Comparison of ENCODE assay signal across 18 cellular contexts in genomic region chr14:32327255-32327961, GRCh38. TPM values are rescaled to one million over a fixed set of nuclear protein-coding genes. Genes with fewer than 3 reads are reported as not detected.
DNase-seq lines count a peak whose midpoint lies in the region; ATAC-seq and TF ChIP-seq lines count a peak whose summit lies in the region.
"Had no signal": no experiment of that assay in that cellular context is flagged by ENCODE, and none has a peak within 500 bp of the region (broad histone marks: within the 10 kb centered on the region; RNA-seq: fewer than 3 reads in every experiment).

No MANE protein-coding gene starts in this region.

- H3K27ac Mint-ChIP-seq in activated naive CD4-positive, alpha-beta T cell treated with anti-CD3 and anti-CD28 coated beads, Interleukin-2, amount 50 U/mL, for 72 hours = no peak overlapping the region
- H3K27ac Mint-ChIP-seq in activated naive CD4-positive, alpha-beta T cell treated with anti-CD3 and anti-CD28 coated beads, Interleukin-2, amount 10 ng/mL, durations not matched to agents 7 days and 5 days = no peak overlapping the region
- no peak overlapping the region for H3K27ac Mint-ChIP-seq in activated CD8-positive, alpha-beta T cell treated with anti-CD3 and anti-CD28 coated beads for 36 hours
- H3K27ac Mint-ChIP-seq in naive thymus-derived CD8-positive, alpha-beta T cell = peak overlapping the region in 4 of 10 donors; percentile 16 to 85 (median 56)
- H3K27ac Mint-ChIP-seq: HFFc6 had no signal

- H3K27ac ChIP-seq in temporal lobe (ENCODE audit: low read depth, low read length) = peak overlapping the region; percentile 59
- H3K27ac ChIP-seq: A549, C4-2B, RWPE1 had no signal

- no peaks in the 10 kb centered on the region for H3K4me1 Mint-ChIP-seq in activated naive CD4-positive, alpha-beta T cell treated with anti-CD3 and anti-CD28 coated beads, Interleukin-2, amount 10 ng/mL, durations not matched to agents 7 days and 5 days
- H3K4me1 Mint-ChIP-seq in activated CD8-positive, alpha-beta T cell treated with anti-CD3 and anti-CD28 coated beads for 36 hours (ENCODE audit: low read depth) = no peaks in the 10 kb centered on the region
- H3K4me1 Mint-ChIP-seq in naive thymus-derived CD8-positive, alpha-beta T cell = peaks cover 2 to 12% (median 7%) of the 10 kb centered on the region in 4 donors

- H3K4me3 Mint-ChIP-seq in activated naive CD4-positive, alpha-beta T cell treated with anti-CD3 and anti-CD28 coated beads, Interleukin-2, amount 10 ng/mL, durations not matched to agents 7 days and 5 days = no peak overlapping the region
- H3K4me3 Mint-ChIP-seq in activated CD8-positive, alpha-beta T cell treated with anti-CD3 and anti-CD28 coated beads for 36 hours = no peak overlapping the region
- no peak overlapping the region for H3K4me3 Mint-ChIP-seq in naive thymus-derived CD8-positive, alpha-beta T cell
- H3K4me3 Mint-ChIP-seq: HFFc6 had no signal

- no peaks in the 10 kb centered on the region for H3K27me3 Mint-ChIP-seq in activated naive CD4-positive, alpha-beta T cell treated with anti-CD3 and anti-CD28 coated beads, Interleukin-2, amount 10 ng/mL, durations not matched to agents 7 days and 5 days
- no peaks in the 10 kb centered on the region for H3K27me3 Mint-ChIP-seq in activated CD8-positive, alpha-beta T cell treated with anti-CD3 and anti-CD28 coated beads for 36 hours
- no peaks in the 10 kb centered on the region for H3K27me3 Mint-ChIP-seq in naive thymus-derived CD8-positive, alpha-beta T cell

- peaks cover 0 to 7% of the 10 kb centered on the region in 2 donors for H3K36me3 Mint-ChIP-seq in activated naive CD4-positive, alpha-beta T cell treated with anti-CD3 and anti-CD28 coated beads, Interleukin-2, amount 50 U/mL, for 72 hours
- H3K36me3 Mint-ChIP-seq in activated naive CD4-positive, alpha-beta T cell treated with anti-CD3 and anti-CD28 coated beads, Interleukin-2, amount 10 ng/mL, durations not matched to agents 7 days and 5 days = no peaks in the 10 kb centered on the region
- no peaks in the 10 kb centered on the region for H3K36me3 Mint-ChIP-seq in activated CD8-positive, alpha-beta T cell treated with anti-CD3 and anti-CD28 coated beads for 36 hours (ENCODE audit: low read depth)
- H3K36me3 Mint-ChIP-seq in naive thymus-derived CD8-positive, alpha-beta T cell = peaks cover 0 to 10% (median 3%) of the 10 kb centered on the region in 3 donors

- no peak for TF ChIP-seq CTCF in activated CD8-positive, alpha-beta T cell treated with anti-CD3 and anti-CD28 coated beads for 36 hours (IDR thresholded peaks at IDR 0.05)

- CTCF ChIA-PET in activated naive CD4-positive, alpha-beta T cell treated with anti-CD3 and anti-CD28 coated beads, Interleukin-2, amount 10 ng/mL, durations not matched to agents 7 days and 5 days (lab: Charles Lee) = interaction anchor here (0.8 kb wide), 1 partner anchor 73 kb away, joined by 3 read pairs; no protein-coding TSS in a partner anchor
- CTCF ChIA-PET in activated CD8-positive, alpha-beta T cell treated with anti-CD3 and anti-CD28 coated beads for 36 hours (lab: Charles Lee) = interaction anchor here (1.5 kb wide), 1 partner anchor 12 kb away, joined by 3 read pairs; no protein-coding TSS in a partner anchor

- intact Hi-C loops in activated CD8-positive, alpha-beta T cell treated with anti-CD3 and anti-CD28 coated beads for 36 hours (cut with micrococcal nuclease) = no loop called here
- intact Hi-C loops in sciatic nerve (cut with DNase I) = no loop called here

- no peaks in the 10 kb centered on the region for H3K9me3 Mint-ChIP-seq in activated naive CD4-positive, alpha-beta T cell treated with anti-CD3 and anti-CD28 coated beads, Interleukin-2, amount 50 U/mL, for 72 hours
- H3K9me3 Mint-ChIP-seq in activated naive CD4-positive, alpha-beta T cell treated with anti-CD3 and anti-CD28 coated beads, Interleukin-2, amount 10 ng/mL, durations not matched to agents 7 days and 5 days = peaks cover 2% of the 10 kb centered on the region
- peaks cover 4% of the 10 kb centered on the region for H3K9me3 Mint-ChIP-seq in activated CD8-positive, alpha-beta T cell treated with anti-CD3 and anti-CD28 coated beads for 36 hours
- H3K9me3 Mint-ChIP-seq in naive thymus-derived CD8-positive, alpha-beta T cell = peaks cover 0 to 16% (median 0%) of the 10 kb centered on the region in 9 donors
- H3K9me3 Mint-ChIP-seq: HFFc6 had no signal

- no peak for DNase-seq in activated naive CD4-positive, alpha-beta T cell treated with anti-CD3 and anti-CD28 coated beads, Interleukin-2, amount 50 U/mL, for 72 hours (ENCODE audit: low spot score in 2 of 2)
- DNase-seq in activated naive CD4-positive, alpha-beta T cell treated with anti-CD3 and anti-CD28 coated beads, Interleukin-2, amount 10 ng/mL, durations not matched to agents 7 days and 5 days = no peak
- peak; percentile 4 for DNase-seq in activated CD8-positive, alpha-beta T cell treated with anti-CD3 and anti-CD28 coated beads for 36 hours
- DNase-seq in naive thymus-derived CD8-positive, alpha-beta T cell = peak in 5 of 10 donors; percentile 3 to 44 (median 13)
- DNase-seq in sciatic nerve (ENCODE audit: low spot score) (no peak), NAMALWA (ENCODE audit: low spot score) (no peak)
- DNase-seq: EL, HFFc6, KBM-7, NCI-H1105 treated with DMSO at 0.1 percent for 48 hours, NCI-H187 treated with DMSO at 0.1 percent for 48 hours, NCI-H2171, NCI-H510A had no signal

- POLR2A ChIA-PET in activated CD8-positive, alpha-beta T cell treated with anti-CD3 and anti-CD28 coated beads for 36 hours (lab: Charles Lee) = no interaction called here
- POLR2A ChIA-PET in naive thymus-derived CD8-positive, alpha-beta T cell (lab: Charles Lee) = no interaction called here

- peak; percentile 40 to 68 for ATAC-seq in activated naive CD4-positive, alpha-beta T cell treated with anti-CD3 and anti-CD28 coated beads, Interleukin-2, amount 50 U/mL, for 72 hours
- peak; percentile 42 for ATAC-seq in activated CD8-positive, alpha-beta T cell treated with anti-CD3 and anti-CD28 coated beads for 36 hours
- ATAC-seq in naive thymus-derived CD8-positive, alpha-beta T cell = peak; percentile 57 to 77
- ATAC-seq in GM19324 (IDR thresholded peaks at IDR 0.05; ENCODE audit: low FRiP score, unreplicated experiment) (no peak), sciatic nerve (no peak)
- ATAC-seq: A549 had no signal

RNA-seq across cellular contexts. Expression of gene AKAP6, which starts 1.7 kb away (rescaled TPM):
- total RNA-seq in activated naive CD4-positive, alpha-beta T cell treated with anti-CD3 and anti-CD28 coated beads, Interleukin-2, amount 50 U/mL, for 72 hours = 1 to 10 TPM; 2.5 to 3.3 TPM
- total RNA-seq in activated CD8-positive, alpha-beta T cell treated with anti-CD3 and anti-CD28 coated beads for 36 hours = 1 to 10 TPM; 1.2 to 1.4 TPM
- 1 to 10 TPM; 3.3 to 4.6 TPM for total RNA-seq in naive thymus-derived CD8-positive, alpha-beta T cell
- 1 to 10 TPM; 1.4 to 3.2 (median 1.5) TPM for polyA plus RNA-seq in naive thymus-derived CD8-positive, alpha-beta T cell
- total RNA-seq in temporal lobe = 107 TPM
- 6.4 TPM for total RNA-seq in sciatic nerve

Comparison
In these comparisons a context has a peak if more than half of its experiments do, and no peak if none do; other contexts are left out.
1. ATAC-seq: peak in activated naive CD4-positive, alpha-beta T cell treated with anti-CD3 and anti-CD28 coated beads, Interleukin-2, amount 50 U/mL, for 72 hours (2 of 2), activated CD8-positive, alpha-beta T cell treated with anti-CD3 and anti-CD28 coated beads for 36 hours (single experiment) and naive thymus-derived CD8-positive, alpha-beta T cell (2 of 2); none in GM19324 (single experiment) and sciatic nerve (single experiment).
2. RNA of gene AKAP6, which starts 1.7 kb away (total RNA-seq): 107 TPM in temporal lobe (single experiment); 6.4 TPM in sciatic nerve (single experiment), 3.3 to 4.6 TPM in naive thymus-derived CD8-positive, alpha-beta T cell, 2.5 to 3.3 TPM in activated naive CD4-positive, alpha-beta T cell treated with anti-CD3 and anti-CD28 coated beads, Interleukin-2, amount 50 U/mL, for 72 hours and 1.2 to 1.4 TPM in activated CD8-positive, alpha-beta T cell treated with anti-CD3 and anti-CD28 coated beads for 36 hours; every median in the first group is over 10 times any median in the second.